In the genomic region with DNA sequence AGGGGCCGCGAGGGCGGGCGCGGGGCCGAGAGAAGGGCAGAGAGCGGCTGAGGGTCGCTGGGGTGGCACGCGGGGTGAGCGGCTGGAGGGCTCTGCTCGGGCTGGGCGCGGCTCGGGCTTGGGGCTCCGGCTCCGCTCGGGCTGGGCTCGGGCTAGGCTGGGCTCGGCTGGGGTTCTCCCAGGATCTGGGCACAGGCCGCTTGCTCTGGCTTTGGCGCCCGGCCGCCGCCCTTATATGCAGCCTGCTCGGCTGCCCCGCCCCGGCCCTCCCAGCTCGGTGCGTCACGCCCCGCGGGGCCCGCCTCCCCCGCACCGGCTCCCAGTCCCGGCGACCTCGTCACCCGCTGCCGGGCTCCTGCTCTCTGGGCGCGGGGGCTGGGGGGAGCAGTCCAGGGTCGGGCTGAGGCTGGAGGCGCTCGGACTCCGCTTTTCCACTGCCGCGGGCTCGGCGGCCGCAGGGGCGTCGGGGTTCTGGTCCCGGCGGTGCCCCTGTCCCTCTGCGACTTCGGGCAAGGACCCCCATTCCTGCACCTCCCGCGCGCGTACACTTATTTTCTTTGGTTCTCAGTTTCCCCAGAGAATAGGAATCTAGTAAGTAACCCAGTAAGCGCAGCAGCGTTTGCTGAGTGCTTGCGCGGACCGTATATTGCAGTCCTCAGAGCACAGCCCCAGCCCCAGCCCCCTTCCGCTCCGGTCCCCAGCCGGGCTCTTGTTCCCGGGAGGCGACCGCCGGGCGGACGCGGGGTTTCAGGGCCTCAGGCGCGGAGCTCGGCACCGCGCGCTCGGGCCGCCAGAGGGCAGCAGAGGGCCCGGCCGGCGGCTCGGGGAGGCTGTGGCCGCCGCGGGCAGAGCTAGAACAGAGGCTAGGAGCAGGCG, we compare ENCODE assay signal across 1 cellular context.
A peak's percentile ranks its signal among the peaks of the same experiment; 100 is the strongest.
TF ChIP-seq lines count a peak whose summit lies in the region.

A gene with protein sequence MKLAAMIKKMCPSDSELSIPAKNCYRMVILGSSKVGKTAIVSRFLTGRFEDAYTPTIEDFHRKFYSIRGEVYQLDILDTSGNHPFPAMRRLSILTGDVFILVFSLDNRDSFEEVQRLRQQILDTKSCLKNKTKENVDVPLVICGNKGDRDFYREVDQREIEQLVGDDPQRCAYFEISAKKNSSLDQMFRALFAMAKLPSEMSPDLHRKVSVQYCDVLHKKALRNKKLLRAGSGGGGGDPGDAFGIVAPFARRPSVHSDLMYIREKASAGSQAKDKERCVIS (minus strand): TSS at position 207 of the 876 bp plus-strand sequence. CDS start 214 bp downstream, outside the sequence.

TF ChIP-seq in SK-N-SH, 30 proteins besides CTCF, POLR2A, EP300 and RAD21 (continued from another document):
- TF ChIP-seq RCOR1 (IDR thresholded peaks at IDR 0.05; ENCODE audit: low read length) = no peak
- TF ChIP-seq ELF1 (IDR thresholded peaks at IDR 0.05) = no peak
- no peak for TF ChIP-seq FOXJ3 (CRISPR knock-in tag; IDR thresholded peaks at IDR 0.05)
- TF ChIP-seq NFIC (IDR thresholded peaks at IDR 0.05; ENCODE audit: borderline replicate concordance) = no peak
- TF ChIP-seq TAF1 (IDR thresholded peaks at IDR 0.05; ENCODE audit: borderline replicate concordance, low read depth, low read length) = peak; percentile 60; the same call in 1 of the 2 replicates
- TF ChIP-seq MXI1 (IDR thresholded peaks at IDR 0.05; ENCODE audit: low read depth, low read length) = 0 out of 2 replicates have a peak, but pooled peaks have one; percentile 14
- no peak for TF ChIP-seq TEAD4 (IDR thresholded peaks at IDR 0.05; ENCODE audit: borderline replicate concordance, insufficient read depth)
- TF ChIP-seq CHD2 (IDR thresholded peaks at IDR 0.05; ENCODE audit: low read length, partially characterized antibody) = no peak
- TF ChIP-seq NRF1 (IDR thresholded peaks at IDR 0.05; ENCODE audit: low read depth, low read length) = no peak; the same call in 1 of the 2 replicates
- no peak for TF ChIP-seq EZH2phosphoT487 (IDR thresholded peaks at IDR 0.05; ENCODE audit: borderline replicate concordance, low read depth)
- no peak for TF ChIP-seq SIN3A (IDR thresholded peaks at IDR 0.05; ENCODE audit: borderline replicate concordance, low read depth, low read length)
- TF ChIP-seq, protein P1, sequence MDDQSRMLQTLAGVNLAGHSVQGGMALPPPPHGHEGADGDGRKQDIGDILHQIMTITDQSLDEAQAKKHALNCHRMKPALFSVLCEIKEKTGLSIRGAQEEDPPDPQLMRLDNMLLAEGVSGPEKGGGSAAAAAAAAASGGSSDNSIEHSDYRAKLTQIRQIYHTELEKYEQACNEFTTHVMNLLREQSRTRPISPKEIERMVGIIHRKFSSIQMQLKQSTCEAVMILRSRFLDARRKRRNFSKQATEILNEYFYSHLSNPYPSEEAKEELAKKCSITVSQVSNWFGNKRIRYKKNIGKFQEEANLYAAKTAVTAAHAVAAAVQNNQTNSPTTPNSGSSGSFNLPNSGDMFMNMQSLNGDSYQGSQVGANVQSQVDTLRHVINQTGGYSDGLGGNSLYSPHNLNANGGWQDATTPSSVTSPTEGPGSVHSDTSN (IDR thresholded peaks at IDR 0.05) = no peak
- TF ChIP-seq, protein P2, sequence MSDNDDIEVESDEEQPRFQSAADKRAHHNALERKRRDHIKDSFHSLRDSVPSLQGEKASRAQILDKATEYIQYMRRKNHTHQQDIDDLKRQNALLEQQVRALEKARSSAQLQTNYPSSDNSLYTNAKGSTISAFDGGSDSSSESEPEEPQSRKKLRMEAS (IDR thresholded peaks at IDR 0.05; ENCODE audit: low read depth) = peak; percentile 14; the same call in 1 of the 2 replicates
- no peak for TF ChIP-seq FOXM1 (IDR thresholded peaks at IDR 0.05; ENCODE audit: low read depth)
